In the genomic region with DNA sequence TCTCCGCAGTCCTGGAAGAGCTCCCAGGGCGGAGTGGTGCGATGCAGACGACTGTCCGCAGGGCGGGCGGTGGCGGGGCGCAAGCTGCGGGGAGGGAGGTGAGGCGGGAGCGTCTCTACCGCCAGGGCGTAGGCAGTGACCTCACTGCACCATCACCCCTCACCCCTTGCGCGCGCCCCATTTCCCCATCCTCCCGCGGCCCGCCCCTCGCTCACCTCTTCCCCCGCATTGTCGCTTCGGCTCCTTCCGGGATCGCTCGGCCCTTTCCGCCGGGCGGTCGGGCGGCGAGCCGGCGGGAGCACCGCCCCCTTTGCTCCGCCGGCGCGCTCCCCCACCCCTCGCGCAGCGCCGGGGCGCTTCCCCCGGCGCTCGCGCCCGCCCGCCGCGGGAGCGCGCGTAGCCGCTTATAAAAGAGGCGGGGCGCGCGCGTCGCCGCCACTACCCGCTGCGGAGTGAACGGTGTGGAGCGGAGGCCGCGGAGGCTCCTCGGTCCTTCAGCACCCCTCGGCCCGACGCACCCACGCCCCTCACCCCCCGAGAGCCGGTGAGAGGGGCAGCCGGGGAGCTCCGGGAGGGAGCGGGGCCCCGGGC, we compare ENCODE assay signal across 1 cellular context.
A peak's percentile ranks its signal among the peaks of the same experiment; 100 is the strongest.
TF ChIP-seq lines count a peak whose summit lies in the region.

A gene (plus strand): TSS at position 435 of the 591 bp plus-strand sequence. CDS start 14,154 bp downstream, outside the sequence.

TF ChIP-seq in HEK293, 187 proteins besides CTCF, POLR2A, EP300 and RAD21 (continued from another document and continues in another):
- TF ChIP-seq, protein P1, sequence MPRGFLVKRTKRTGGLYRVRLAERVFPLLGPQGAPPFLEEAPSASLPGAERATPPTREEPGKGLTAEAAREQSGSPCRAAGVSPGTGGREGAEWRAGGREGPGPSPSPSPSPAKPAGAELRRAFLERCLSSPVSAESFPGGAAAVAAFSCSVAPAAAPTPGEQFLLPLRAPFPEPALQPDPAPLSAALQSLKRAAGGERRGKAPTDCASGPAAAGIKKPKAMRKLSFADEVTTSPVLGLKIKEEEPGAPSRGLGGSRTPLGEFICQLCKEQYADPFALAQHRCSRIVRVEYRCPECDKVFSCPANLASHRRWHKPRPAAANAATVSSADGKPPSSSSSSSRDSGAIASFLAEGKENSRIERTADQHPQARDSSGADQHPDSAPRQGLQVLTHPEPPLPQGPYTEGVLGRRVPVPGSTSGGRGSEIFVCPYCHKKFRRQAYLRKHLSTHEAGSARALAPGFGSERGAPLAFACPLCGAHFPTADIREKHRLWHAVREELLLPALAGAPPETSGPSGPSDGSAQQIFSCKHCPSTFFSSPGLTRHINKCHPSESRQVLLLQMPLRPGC (tag by site-specific recombination; IDR thresholded peaks at IDR 0.05), result no peak; the same call in 1 of the 2 replicates
- TF ChIP-seq ZNF335 (tag by site-specific recombination; conservative IDR thresholded peaks at IDR 0.05), result 0 out of 2 replicates have a peak, but pooled peaks have one; percentile 18
- TF ChIP-seq ZFP37 (tag by site-specific recombination; IDR thresholded peaks at IDR 0.05), result peak; percentile 39; the same call in 1 of the 2 replicates
- TF ChIP-seq, protein P2, sequence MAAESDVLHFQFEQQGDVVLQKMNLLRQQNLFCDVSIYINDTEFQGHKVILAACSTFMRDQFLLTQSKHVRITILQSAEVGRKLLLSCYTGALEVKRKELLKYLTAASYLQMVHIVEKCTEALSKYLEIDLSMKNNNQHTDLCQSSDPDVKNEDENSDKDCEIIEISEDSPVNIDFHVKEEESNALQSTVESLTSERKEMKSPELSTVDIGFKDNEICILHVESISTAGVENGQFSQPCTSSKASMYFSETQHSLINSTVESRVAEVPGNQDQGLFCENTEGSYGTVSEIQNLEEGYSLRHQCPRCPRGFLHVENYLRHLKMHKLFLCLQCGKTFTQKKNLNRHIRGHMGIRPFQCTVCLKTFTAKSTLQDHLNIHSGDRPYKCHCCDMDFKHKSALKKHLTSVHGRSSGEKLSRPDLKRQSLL (tag by site-specific recombination; IDR thresholded peaks at IDR 0.05), result no peak
- TF ChIP-seq, protein P3, sequence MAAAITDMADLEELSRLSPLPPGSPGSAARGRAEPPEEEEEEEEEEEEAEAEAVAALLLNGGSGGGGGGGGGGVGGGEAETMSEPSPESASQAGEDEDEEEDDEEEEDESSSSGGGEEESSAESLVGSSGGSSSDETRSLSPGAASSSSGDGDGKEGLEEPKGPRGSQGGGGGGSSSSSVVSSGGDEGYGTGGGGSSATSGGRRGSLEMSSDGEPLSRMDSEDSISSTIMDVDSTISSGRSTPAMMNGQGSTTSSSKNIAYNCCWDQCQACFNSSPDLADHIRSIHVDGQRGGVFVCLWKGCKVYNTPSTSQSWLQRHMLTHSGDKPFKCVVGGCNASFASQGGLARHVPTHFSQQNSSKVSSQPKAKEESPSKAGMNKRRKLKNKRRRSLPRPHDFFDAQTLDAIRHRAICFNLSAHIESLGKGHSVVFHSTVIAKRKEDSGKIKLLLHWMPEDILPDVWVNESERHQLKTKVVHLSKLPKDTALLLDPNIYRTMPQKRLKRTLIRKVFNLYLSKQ (tag by site-specific recombination; IDR thresholded peaks at IDR 0.05; ENCODE audit: borderline replicate concordance), result no peak
- TF ChIP-seq, protein P4, sequence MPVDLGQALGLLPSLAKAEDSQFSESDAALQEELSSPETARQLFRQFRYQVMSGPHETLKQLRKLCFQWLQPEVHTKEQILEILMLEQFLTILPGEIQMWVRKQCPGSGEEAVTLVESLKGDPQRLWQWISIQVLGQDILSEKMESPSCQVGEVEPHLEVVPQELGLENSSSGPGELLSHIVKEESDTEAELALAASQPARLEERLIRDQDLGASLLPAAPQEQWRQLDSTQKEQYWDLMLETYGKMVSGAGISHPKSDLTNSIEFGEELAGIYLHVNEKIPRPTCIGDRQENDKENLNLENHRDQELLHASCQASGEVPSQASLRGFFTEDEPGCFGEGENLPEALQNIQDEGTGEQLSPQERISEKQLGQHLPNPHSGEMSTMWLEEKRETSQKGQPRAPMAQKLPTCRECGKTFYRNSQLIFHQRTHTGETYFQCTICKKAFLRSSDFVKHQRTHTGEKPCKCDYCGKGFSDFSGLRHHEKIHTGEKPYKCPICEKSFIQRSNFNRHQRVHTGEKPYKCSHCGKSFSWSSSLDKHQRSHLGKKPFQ (tag by site-specific recombination; IDR thresholded peaks at IDR 0.05), result no peak
- peak; percentile 85 for TF ChIP-seq KLF16 (tag by site-specific recombination; IDR thresholded peaks at IDR 0.05)
- peak; percentile 69; the same call in 1 of the 2 replicates for TF ChIP-seq ZNF600 (tag by site-specific recombination; IDR thresholded peaks at IDR 0.05)
- TF ChIP-seq, protein P5, sequence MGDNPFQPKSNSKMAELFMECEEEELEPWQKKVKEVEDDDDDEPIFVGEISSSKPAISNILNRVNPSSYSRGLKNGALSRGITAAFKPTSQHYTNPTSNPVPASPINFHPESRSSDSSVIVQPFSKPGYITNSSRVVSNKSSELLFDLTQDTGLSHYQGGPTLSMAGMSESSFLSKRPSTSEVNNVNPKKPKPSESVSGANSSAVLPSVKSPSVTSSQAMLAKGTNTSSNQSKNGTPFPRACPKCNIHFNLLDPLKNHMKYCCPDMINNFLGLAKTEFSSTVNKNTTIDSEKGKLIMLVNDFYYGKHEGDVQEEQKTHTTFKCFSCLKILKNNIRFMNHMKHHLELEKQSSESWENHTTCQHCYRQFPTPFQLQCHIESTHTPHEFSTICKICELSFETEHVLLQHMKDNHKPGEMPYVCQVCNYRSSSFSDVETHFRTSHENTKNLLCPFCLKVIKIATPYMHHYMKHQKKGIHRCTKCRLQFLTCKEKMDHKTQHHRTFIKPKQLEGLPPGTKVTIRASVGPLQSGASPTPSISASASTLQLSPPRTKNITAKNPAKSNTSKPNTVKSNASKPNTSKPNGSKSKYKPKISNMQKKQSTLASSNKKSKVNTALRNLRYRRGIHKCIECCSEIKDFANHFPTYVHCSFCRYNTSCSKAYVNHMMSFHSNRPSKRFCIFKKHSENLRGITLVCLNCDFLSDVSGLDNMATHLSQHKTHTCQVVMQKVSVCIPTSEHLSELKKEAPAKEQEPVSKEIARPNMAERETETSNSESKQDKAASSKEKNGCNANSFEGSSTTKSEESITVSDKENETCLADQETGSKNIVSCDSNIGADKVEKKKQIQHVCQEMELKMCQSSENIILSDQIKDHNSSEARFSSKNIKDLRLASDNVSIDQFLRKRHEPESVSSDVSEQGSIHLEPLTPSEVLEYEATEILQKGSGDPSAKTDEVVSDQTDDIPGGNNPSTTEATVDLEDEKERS (tag by site-specific recombination; IDR thresholded peaks at IDR 0.05), result no peak
- peak; percentile 93 for TF ChIP-seq ZEB2 (tag by site-specific recombination; IDR thresholded peaks at IDR 0.05)
- TF ChIP-seq ZNF140 (tag by site-specific recombination; IDR thresholded peaks at IDR 0.05), result no peak
- TF ChIP-seq, protein P6, sequence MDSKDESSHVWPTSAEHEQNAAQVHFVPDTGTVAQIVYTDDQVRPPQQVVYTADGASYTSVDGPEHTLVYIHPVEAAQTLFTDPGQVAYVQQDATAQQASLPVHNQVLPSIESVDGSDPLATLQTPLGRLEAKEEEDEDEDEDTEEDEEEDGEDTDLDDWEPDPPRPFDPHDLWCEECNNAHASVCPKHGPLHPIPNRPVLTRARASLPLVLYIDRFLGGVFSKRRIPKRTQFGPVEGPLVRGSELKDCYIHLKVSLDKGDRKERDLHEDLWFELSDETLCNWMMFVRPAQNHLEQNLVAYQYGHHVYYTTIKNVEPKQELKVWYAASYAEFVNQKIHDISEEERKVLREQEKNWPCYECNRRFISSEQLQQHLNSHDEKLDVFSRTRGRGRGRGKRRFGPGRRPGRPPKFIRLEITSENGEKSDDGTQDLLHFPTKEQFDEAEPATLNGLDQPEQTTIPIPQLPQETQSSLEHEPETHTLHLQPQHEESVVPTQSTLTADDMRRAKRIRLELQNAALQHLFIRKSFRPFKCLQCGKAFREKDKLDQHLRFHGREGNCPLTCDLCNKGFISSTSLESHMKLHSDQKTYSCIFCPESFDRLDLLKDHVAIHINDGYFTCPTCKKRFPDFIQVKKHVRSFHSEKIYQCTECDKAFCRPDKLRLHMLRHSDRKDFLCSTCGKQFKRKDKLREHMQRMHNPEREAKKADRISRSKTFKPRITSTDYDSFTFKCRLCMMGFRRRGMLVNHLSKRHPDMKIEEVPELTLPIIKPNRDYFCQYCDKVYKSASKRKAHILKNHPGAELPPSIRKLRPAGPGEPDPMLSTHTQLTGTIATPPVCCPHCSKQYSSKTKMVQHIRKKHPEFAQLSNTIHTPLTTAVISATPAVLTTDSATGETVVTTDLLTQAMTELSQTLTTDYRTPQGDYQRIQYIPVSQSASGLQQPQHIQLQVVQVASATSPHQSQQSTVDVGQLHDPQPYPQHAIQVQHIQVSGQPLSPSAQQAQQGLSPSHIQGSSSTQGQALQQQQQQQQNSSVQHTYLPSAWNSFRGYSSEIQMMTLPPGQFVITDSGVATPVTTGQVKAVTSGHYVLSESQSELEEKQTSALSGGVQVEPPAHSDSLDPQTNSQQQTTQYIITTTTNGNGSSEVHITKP (tag by site-specific recombination; IDR thresholded peaks at IDR 0.05), result peak; percentile 96
- TF ChIP-seq SP3 (tag by site-specific recombination; IDR thresholded peaks at IDR 0.05), result peak; percentile 76
- peak; percentile 76 for TF ChIP-seq ZSCAN30 (tag by site-specific recombination; IDR thresholded peaks at IDR 0.05)
- TF ChIP-seq ZNF214 (tag by site-specific recombination; IDR thresholded peaks at IDR 0.05; ENCODE audit: borderline replicate concordance), result no peak
- peak; percentile 90 for TF ChIP-seq ZNF366 (tag by site-specific recombination; conservative IDR thresholded peaks at IDR 0.05)
- TF ChIP-seq ZNF548 (tag by site-specific recombination; IDR thresholded peaks at IDR 0.05), result no peak
- TF ChIP-seq OVOL3 (tag by site-specific recombination; IDR thresholded peaks at IDR 0.05), result no peak
- TF ChIP-seq, protein P7, sequence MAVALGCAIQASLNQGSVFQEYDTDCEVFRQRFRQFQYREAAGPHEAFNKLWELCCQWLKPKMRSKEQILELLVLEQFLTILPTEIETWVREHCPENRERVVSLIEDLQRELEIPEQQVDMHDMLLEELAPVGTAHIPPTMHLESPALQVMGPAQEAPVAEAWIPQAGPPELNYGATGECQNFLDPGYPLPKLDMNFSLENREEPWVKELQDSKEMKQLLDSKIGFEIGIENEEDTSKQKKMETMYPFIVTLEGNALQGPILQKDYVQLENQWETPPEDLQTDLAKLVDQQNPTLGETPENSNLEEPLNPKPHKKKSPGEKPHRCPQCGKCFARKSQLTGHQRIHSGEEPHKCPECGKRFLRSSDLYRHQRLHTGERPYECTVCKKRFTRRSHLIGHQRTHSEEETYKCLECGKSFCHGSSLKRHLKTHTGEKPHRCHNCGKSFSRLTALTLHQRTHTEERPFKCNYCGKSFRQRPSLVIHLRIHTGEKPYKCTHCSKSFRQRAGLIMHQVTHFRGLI (tag by site-specific recombination; IDR thresholded peaks at IDR 0.05), result 0 out of 2 replicates have a peak, but pooled peaks have one; percentile 13
- no peak for TF ChIP-seq YY1 (tag by site-specific recombination; IDR thresholded peaks at IDR 0.05)
- no peak for TF ChIP-seq ZNF621 (tag by site-specific recombination; IDR thresholded peaks at IDR 0.05)
- TF ChIP-seq RBAK (tag by site-specific recombination; IDR thresholded peaks at IDR 0.05), result no peak
- TF ChIP-seq, protein P8, sequence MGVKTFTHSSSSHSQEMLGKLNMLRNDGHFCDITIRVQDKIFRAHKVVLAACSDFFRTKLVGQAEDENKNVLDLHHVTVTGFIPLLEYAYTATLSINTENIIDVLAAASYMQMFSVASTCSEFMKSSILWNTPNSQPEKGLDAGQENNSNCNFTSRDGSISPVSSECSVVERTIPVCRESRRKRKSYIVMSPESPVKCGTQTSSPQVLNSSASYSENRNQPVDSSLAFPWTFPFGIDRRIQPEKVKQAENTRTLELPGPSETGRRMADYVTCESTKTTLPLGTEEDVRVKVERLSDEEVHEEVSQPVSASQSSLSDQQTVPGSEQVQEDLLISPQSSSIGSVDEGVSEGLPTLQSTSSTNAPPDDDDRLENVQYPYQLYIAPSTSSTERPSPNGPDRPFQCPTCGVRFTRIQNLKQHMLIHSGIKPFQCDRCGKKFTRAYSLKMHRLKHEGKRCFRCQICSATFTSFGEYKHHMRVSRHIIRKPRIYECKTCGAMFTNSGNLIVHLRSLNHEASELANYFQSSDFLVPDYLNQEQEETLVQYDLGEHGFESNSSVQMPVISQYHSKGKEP (tag by site-specific recombination; IDR thresholded peaks at IDR 0.05), result 0 out of 2 replicates have a peak, but pooled peaks have one; percentile 30
- no peak for TF ChIP-seq ZNF23 (tag by site-specific recombination; IDR thresholded peaks at IDR 0.05; ENCODE audit: borderline replicate concordance)
- no peak for TF ChIP-seq IKZF3 (tag by site-specific recombination; IDR thresholded peaks at IDR 0.05)
- no peak for TF ChIP-seq ZNF221 (tag by site-specific recombination; IDR thresholded peaks at IDR 0.05; ENCODE audit: borderline replicate concordance)
- TF ChIP-seq ZFHX2 (tag by site-specific recombination; conservative IDR thresholded peaks at IDR 0.05), result peak; percentile 89
- TF ChIP-seq KLF1 (tag by site-specific recombination; IDR thresholded peaks at IDR 0.05), result peak; percentile 98
- TF ChIP-seq GLIS1 (tag by site-specific recombination; IDR thresholded peaks at IDR 0.05), result 0 out of 2 replicates have a peak, but pooled peaks have one; percentile 59
- no peak for TF ChIP-seq ZNF660 (tag by site-specific recombination; IDR thresholded peaks at IDR 0.05)
- TF ChIP-seq, protein P9, sequence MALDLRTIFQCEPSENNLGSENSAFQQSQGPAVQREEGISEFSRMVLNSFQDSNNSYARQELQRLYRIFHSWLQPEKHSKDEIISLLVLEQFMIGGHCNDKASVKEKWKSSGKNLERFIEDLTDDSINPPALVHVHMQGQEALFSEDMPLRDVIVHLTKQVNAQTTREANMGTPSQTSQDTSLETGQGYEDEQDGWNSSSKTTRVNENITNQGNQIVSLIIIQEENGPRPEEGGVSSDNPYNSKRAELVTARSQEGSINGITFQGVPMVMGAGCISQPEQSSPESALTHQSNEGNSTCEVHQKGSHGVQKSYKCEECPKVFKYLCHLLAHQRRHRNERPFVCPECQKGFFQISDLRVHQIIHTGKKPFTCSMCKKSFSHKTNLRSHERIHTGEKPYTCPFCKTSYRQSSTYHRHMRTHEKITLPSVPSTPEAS (tag by site-specific recombination; IDR thresholded peaks at IDR 0.05), result no peak
- TF ChIP-seq, protein P10, sequence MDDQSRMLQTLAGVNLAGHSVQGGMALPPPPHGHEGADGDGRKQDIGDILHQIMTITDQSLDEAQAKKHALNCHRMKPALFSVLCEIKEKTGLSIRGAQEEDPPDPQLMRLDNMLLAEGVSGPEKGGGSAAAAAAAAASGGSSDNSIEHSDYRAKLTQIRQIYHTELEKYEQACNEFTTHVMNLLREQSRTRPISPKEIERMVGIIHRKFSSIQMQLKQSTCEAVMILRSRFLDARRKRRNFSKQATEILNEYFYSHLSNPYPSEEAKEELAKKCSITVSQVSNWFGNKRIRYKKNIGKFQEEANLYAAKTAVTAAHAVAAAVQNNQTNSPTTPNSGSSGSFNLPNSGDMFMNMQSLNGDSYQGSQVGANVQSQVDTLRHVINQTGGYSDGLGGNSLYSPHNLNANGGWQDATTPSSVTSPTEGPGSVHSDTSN (CRISPR knock-in tag; IDR thresholded peaks at IDR 0.05), result peak; percentile 19
- no peak for TF ChIP-seq ZNF311 (tag by site-specific recombination; IDR thresholded peaks at IDR 0.05; ENCODE audit: borderline replicate concordance)
